ENCODE assay signal across 1 cellular context in genomic region chr2:182068811-182069210, GRCh38.
TF ChIP-seq lines count a peak whose summit lies in the region.

No MANE protein-coding gene starts in this region.

TF ChIP-seq in IMR-90, 13 proteins besides CTCF, POLR2A, EP300 and RAD21 (continued from another document):
- no peak for TF ChIP-seq ELK1 (IDR thresholded peaks at IDR 0.05; ENCODE audit: borderline replicate concordance, low read depth, low read length)
- no peak for TF ChIP-seq SMC3 (IDR thresholded peaks at IDR 0.05; ENCODE audit: low read depth, low read length)
- no peak for TF ChIP-seq NFE2L2 (IDR thresholded peaks at IDR 0.05; ENCODE audit: low read depth, low read length)
- no peak for TF ChIP-seq USF2 (IDR thresholded peaks at IDR 0.05; ENCODE audit: low read depth, low read length)
- no peak for TF ChIP-seq RCOR1 (IDR thresholded peaks at IDR 0.05; ENCODE audit: insufficient replicate concordance, low read length)
- no peak for TF ChIP-seq CHD1 (IDR thresholded peaks at IDR 0.05; ENCODE audit: low read depth, low read length)
- no peak for TF ChIP-seq MAFK (IDR thresholded peaks at IDR 0.05; ENCODE audit: low read depth, low read length)
- no peak for TF ChIP-seq MAZ (IDR thresholded peaks at IDR 0.05; ENCODE audit: borderline replicate concordance, low read depth, low read length)
- TF ChIP-seq BHLHE40 (IDR thresholded peaks at IDR 0.05; ENCODE audit: low read depth, low read length), result no peak
- no peak for TF ChIP-seq RFX5 (IDR thresholded peaks at IDR 0.05; ENCODE audit: low read depth, low read length)
- TF ChIP-seq CEBPB (IDR thresholded peaks at IDR 0.05; ENCODE audit: low read depth, low read length), result no peak
- TF ChIP-seq FOS (IDR thresholded peaks at IDR 0.05; ENCODE audit: low read depth, low read length), result no peak
